Comparison of ENCODE assay signal across 11 cellular contexts in the genomic region with DNA sequence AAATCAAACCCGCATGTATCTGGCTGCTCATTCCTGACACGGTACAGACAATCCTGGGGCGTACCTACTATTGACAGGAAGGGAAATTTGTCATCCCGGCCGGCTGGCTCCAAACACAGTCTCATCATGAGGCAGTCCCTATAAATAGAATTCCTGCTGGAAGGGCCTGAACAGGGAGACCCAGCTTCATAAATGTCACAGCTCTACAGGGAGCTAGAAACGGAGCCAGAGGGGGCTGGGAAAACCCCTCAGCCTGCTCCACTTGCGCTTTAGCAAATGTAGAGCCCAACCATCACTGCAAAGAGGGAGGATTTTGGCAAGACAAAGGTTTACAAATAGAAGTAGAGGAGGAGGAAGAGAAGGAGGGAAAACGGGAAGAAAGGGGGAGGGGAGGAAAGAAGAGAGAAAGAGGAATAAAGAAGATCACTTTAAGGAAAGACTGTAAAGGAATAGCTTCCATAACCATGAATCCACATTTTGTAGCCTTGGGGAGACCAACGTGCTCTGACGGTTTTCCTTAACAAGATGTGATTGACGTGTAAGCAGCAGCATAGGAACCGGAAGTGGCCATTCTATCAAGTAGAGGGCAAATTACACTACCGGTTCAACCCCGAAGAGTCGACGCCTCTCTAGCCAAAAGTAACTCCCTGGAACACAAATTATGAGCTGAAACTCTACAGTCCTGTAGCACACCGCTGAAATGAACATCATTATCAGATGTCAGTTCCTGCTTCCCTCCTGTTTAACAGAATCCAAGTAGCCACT. TPM values are rescaled to one million over a fixed set of nuclear protein-coding genes. Genes with fewer than 3 reads are reported as not detected.
DNase-seq lines count a peak whose midpoint lies in the region; ATAC-seq, FAIRE-seq and TF ChIP-seq lines count a peak whose summit lies in the region.
"Had no signal": no experiment of that assay in that cellular context is flagged by ENCODE, and none has a peak within 500 bp of the region (broad histone marks: within the 10 kb centered on the region; RNA-seq: fewer than 3 reads in every experiment).

No MANE protein-coding gene starts in this region.

- no peak overlapping the region for H3K9ac ChIP-seq in kidney (ENCODE audit: low read length in 2 of 2)

- H3K27ac ChIP-seq in coronary artery (peak overlapping the region; percentile 74 to 86), kidney (ENCODE audit: low read depth in 2 of 2, low read length in 2 of 2) (no peak overlapping the region), stomach (peak overlapping the region in 4 of 5 donors; percentile 51 to 70 (median 54))

- DNase-seq in NCI-H1694 treated with DMSO at 0.1 percent for 48 hours (lab: John Stamatoyannopoulos, UW): peak; percentile 79
- DNase-seq in coronary artery (ENCODE audit: low spot score): peak; percentile 82
- DNase-seq in kidney: peak; percentile 69
- no peak for DNase-seq in stomach
- DNase-seq in germinal center (ENCODE audit: low spot score): no peak
- no peak for DNase-seq in G401 (ENCODE audit: low spot score)
- DNase-seq in NCI-H1105 (lab: John Stamatoyannopoulos, UW): no peak
- DNase-seq: DND-41, mesendoderm, NCI-H187 had no signal

- no peak for FAIRE-seq in kidney (lab: Jason Lieb, UNC)

- H3K36me3 ChIP-seq in kidney (ENCODE audit: control insufficient read depth in 1 of 2, insufficient read depth in 2 of 2, low read length in 2 of 2) (no peaks in the 10 kb centered on the region), stomach (no peaks in the 10 kb centered on the region)

- no peak for TF ChIP-seq EP300 in stomach (IDR thresholded peaks at IDR 0.05)

- H3K4me1 ChIP-seq in kidney (ENCODE audit: control insufficient read depth in 1 of 2, insufficient read depth in 1 of 2, low read depth in 1 of 2, low read length in 2 of 2) (no peaks in the 10 kb centered on the region), stomach (peaks cover 0 to 24% (median 3%) of the 10 kb centered on the region in 4 donors)

- H3K27me3 ChIP-seq in stomach: no peaks in the 10 kb centered on the region

- intact Hi-C loops in kidney (cut with DNase I) (no loop called here), stomach (cut with DNase I; ENCODE audit: low total_unique reads) (no loop called here)

- in situ Hi-C loops in G401 (cut with HindIII; ENCODE audit: low sequenced_read_pairs): no loop called here

- H3K9me3 ChIP-seq in kidney (ENCODE audit: control insufficient read depth in 1 of 2, low read length in 2 of 2): no peaks in the 10 kb centered on the region
- H3K9me3 ChIP-seq in stomach: no peaks in the 10 kb centered on the region

- TF ChIP-seq POLR2A in stomach (IDR thresholded peaks at IDR 0.05): no peak

- TF ChIP-seq CTCF in coronary artery (IDR thresholded peaks at IDR 0.05) (no peak), kidney (IDR thresholded peaks at IDR 0.05; ENCODE audit: borderline replicate concordance, extremely low read depth, insufficient read depth) (no peak), stomach (IDR thresholded peaks at IDR 0.05) (no peak)

- H3K4me3 ChIP-seq in coronary artery: peak overlapping the region; percentile 51
- H3K4me3 ChIP-seq in kidney (ENCODE audit: low read length in 2 of 2): no peak overlapping the region
- no peak overlapping the region for H3K4me3 ChIP-seq in stomach

- WGBS in stomach, 5 donors: 56 to 80% (median 66%) methylated on average over 17 of the region's 17 CpGs

- ATAC-seq in GM21737 (IDR thresholded peaks at IDR 0.05; ENCODE audit: unreplicated experiment): no peak

RNA-seq across cellular contexts. Expression of a gene that starts 56.8 kb away (rescaled TPM):
- 3.6 TPM for total RNA-seq in kidney
- 0.02 TPM for polyA plus RNA-seq in kidney (ENCODE audit: insufficient read depth, low read depth, low replicate concordance)
- total RNA-seq in stomach: 10 to 100 TPM in 1 of 5 donors, 1 to 10 TPM in 4; 1.8 to 12.8 (median 3.9) TPM
- under 1 TPM; 0.03 to 0.37 (median 0.31) TPM for polyA plus RNA-seq in stomach
- 0.74 and 0.88 TPM in 2 replicates for total RNA-seq in G401 (2014; rRNA removed; shearing (Covaris generic))

Comparison
In these comparisons a context has a peak if more than half of its experiments do, and no peak if none do; other contexts are left out.
1. DNase-seq: peak in NCI-H1694 treated with DMSO at 0.1 percent for 48 hours (single experiment), coronary artery (single experiment) and kidney (single experiment); none in stomach (single experiment), germinal center (single experiment), G401 (single experiment) and NCI-H1105 (single experiment).
2. H3K27ac ChIP-seq: peak in coronary artery (2 of 2) and stomach (4 of 5); none in kidney (0 of 2).